ENCODE assay signal across 1 cellular context in the genomic region with DNA sequence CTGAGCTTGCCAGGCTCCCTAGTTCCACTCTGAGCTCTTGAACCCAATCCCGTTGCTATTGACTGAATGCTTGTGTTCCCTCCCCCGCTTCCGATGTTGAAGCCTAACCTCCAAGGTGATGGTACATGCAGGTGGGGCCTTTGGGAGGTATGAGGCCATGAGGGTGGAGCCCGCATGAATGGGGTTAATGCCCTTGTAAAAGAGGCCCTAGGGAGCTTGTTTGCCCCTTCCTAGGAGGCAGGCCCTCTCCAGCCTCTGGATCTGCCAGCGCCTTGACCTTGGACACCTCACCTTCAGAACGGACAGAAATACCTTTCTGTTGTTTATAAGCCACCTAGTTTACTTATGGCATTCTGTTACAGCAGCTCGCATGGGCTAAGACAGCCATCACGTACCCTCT.
TF ChIP-seq lines count a peak whose summit lies in the region.

No MANE protein-coding gene starts in this region.

TF ChIP-seq in GM23338, 12 proteins besides CTCF, POLR2A, EP300 and RAD21 (continued from another document):
- TF ChIP-seq, protein P1, sequence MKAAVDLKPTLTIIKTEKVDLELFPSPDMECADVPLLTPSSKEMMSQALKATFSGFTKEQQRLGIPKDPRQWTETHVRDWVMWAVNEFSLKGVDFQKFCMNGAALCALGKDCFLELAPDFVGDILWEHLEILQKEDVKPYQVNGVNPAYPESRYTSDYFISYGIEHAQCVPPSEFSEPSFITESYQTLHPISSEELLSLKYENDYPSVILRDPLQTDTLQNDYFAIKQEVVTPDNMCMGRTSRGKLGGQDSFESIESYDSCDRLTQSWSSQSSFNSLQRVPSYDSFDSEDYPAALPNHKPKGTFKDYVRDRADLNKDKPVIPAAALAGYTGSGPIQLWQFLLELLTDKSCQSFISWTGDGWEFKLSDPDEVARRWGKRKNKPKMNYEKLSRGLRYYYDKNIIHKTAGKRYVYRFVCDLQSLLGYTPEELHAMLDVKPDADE (IDR thresholded peaks at IDR 0.05): no peak
- TF ChIP-seq JUNB (IDR thresholded peaks at IDR 0.05; ENCODE audit: unreplicated experiment) (no peak), STAT1 (IDR thresholded peaks at IDR 0.05; ENCODE audit: unreplicated experiment) (no peak), EZH2phosphoT487 (IDR thresholded peaks at IDR 0.05; ENCODE audit: unreplicated experiment) (no peak), EZH2 (IDR thresholded peaks at IDR 0.05; ENCODE audit: low read depth, unreplicated experiment) (no peak), ZNF331 (CRISPR knock-in tag; IDR thresholded peaks at IDR 0.05; ENCODE audit: low read depth) (no peak)
- TF ChIP-seq, protein P2, sequence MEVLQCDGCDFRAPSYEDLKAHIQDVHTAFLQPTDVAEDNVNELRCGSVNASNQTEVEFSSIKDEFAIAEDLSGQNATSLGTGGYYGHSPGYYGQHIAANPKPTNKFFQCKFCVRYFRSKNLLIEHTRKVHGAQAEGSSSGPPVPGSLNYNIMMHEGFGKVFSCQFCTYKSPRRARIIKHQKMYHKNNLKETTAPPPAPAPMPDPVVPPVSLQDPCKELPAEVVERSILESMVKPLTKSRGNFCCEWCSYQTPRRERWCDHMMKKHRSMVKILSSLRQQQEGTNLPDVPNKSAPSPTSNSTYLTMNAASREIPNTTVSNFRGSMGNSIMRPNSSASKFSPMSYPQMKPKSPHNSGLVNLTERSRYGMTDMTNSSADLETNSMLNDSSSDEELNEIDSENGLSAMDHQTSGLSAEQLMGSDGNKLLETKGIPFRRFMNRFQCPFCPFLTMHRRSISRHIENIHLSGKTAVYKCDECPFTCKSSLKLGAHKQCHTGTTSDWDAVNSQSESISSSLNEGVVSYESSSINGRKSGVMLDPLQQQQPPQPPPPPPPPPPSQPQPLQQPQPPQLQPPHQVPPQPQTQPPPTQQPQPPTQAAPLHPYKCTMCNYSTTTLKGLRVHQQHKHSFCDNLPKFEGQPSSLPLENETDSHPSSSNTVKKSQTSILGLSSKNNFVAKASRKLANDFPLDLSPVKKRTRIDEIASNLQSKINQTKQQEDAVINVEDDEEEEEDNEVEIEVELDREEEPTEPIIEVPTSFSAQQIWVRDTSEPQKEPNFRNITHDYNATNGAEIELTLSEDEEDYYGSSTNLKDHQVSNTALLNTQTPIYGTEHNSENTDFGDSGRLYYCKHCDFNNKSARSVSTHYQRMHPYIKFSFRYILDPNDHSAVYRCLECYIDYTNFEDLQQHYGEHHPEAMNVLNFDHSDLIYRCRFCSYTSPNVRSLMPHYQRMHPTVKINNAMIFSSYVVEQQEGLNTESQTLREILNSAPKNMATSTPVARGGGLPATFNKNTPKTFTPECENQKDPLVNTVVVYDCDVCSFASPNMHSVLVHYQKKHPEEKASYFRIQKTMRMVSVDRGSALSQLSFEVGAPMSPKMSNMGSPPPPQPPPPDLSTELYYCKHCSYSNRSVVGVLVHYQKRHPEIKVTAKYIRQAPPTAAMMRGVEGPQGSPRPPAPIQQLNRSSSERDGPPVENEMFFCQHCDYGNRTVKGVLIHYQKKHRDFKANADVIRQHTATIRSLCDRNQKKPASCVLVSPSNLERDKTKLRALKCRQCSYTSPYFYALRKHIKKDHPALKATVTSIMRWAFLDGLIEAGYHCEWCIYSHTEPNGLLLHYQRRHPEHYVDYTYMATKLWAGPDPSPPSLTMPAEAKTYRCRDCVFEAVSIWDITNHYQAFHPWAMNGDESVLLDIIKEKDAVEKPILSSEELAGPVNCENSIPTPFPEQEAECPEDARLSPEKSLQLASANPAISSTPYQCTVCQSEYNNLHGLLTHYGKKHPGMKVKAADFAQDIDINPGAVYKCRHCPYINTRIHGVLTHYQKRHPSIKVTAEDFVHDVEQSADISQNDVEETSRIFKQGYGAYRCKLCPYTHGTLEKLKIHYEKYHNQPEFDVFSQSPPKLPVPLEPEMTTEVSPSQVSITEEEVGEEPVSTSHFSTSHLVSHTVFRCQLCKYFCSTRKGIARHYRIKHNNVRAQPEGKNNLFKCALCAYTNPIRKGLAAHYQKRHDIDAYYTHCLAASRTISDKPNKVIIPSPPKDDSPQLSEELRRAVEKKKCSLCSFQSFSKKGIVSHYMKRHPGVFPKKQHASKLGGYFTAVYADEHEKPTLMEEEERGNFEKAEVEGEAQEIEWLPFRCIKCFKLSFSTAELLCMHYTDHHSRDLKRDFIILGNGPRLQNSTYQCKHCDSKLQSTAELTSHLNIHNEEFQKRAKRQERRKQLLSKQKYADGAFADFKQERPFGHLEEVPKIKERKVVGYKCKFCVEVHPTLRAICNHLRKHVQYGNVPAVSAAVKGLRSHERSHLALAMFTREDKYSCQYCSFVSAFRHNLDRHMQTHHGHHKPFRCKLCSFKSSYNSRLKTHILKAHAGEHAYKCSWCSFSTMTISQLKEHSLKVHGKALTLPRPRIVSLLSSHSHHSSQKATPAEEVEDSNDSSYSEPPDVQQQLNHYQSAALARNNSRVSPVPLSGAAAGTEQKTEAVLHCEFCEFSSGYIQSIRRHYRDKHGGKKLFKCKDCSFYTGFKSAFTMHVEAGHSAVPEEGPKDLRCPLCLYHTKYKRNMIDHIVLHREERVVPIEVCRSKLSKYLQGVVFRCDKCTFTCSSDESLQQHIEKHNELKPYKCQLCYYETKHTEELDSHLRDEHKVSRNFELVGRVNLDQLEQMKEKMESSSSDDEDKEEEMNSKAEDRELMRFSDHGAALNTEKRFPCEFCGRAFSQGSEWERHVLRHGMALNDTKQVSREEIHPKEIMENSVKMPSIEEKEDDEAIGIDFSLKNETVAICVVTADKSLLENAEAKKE (CRISPR knock-in tag; IDR thresholded peaks at IDR 0.05): no peak
- TF ChIP-seq, protein P3, sequence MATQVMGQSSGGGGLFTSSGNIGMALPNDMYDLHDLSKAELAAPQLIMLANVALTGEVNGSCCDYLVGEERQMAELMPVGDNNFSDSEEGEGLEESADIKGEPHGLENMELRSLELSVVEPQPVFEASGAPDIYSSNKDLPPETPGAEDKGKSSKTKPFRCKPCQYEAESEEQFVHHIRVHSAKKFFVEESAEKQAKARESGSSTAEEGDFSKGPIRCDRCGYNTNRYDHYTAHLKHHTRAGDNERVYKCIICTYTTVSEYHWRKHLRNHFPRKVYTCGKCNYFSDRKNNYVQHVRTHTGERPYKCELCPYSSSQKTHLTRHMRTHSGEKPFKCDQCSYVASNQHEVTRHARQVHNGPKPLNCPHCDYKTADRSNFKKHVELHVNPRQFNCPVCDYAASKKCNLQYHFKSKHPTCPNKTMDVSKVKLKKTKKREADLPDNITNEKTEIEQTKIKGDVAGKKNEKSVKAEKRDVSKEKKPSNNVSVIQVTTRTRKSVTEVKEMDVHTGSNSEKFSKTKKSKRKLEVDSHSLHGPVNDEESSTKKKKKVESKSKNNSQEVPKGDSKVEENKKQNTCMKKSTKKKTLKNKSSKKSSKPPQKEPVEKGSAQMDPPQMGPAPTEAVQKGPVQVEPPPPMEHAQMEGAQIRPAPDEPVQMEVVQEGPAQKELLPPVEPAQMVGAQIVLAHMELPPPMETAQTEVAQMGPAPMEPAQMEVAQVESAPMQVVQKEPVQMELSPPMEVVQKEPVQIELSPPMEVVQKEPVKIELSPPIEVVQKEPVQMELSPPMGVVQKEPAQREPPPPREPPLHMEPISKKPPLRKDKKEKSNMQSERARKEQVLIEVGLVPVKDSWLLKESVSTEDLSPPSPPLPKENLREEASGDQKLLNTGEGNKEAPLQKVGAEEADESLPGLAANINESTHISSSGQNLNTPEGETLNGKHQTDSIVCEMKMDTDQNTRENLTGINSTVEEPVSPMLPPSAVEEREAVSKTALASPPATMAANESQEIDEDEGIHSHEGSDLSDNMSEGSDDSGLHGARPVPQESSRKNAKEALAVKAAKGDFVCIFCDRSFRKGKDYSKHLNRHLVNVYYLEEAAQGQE (IDR thresholded peaks at IDR 0.05; ENCODE audit: unreplicated experiment): no peak
